ENCODE assay signal across 14 cellular contexts in genomic region chr13:44726214-44726613, GRCh38.
DNase-seq lines count a peak whose midpoint lies in the region; ATAC-seq, FAIRE-seq and TF ChIP-seq lines count a peak whose summit lies in the region.
"Had no signal": no experiment of that assay in that cellular context is flagged by ENCODE, and none has a peak within 500 bp of the region (broad histone marks: within the 10 kb centered on the region; RNA-seq: fewer than 3 reads in every experiment).

No MANE protein-coding gene starts in this region.

- TF ChIP-seq POLR2A in GM12892 (IDR thresholded peaks at IDR 0.05; ENCODE audit: low read depth, low read length), result no peak

- no peak overlapping the region for H3K4me3 ChIP-seq in skeletal muscle cell (ENCODE audit: low read depth, low read length)
- H3K4me3 ChIP-seq: cardiac muscle cell, suprapubic skin had no signal

- ATAC-seq in esophagus mucosa, result peak; percentile 54
- no peak for ATAC-seq in HG03280 (IDR thresholded peaks at IDR 0.05; ENCODE audit: unreplicated experiment)
- ATAC-seq in GM18907 (IDR thresholded peaks at IDR 0.05; ENCODE audit: unreplicated experiment), result no peak

- DNase-seq in GM03348 (ENCODE audit: low spot score) (peak; percentile 89), NCI-H446 treated with DMSO at 0.1 percent for 48 hours (lab: John Stamatoyannopoulos, UW) (peak; percentile 35), skeletal muscle cell (ENCODE audit: low read depth) (peak; percentile 88), GM12892 (ENCODE audit: insufficient read length) (no peak)
- DNase-seq: activated CD4-positive, alpha-beta T cell treated with anti-CD3 and anti-CD28 coated beads, Interleukin-2, amount 50 U/mL, for 4 hours; activated gamma-delta T cell; Karpas-422; nucleus accumbens; T-helper 9 cell had no signal

- no peak for FAIRE-seq in GM12892 (lab: Jason Lieb, UNC)
